Comparison of ENCODE assay signal across 9 cellular contexts in genomic region chr2:240070907-240071306, GRCh38. TPM values are rescaled to one million over a fixed set of nuclear protein-coding genes. Genes with fewer than 3 reads are reported as not detected.
"Had no signal": no experiment of that assay in that cellular context is flagged by ENCODE, and none has a peak within 500 bp of the region (broad histone marks: within the 10 kb centered on the region; RNA-seq: fewer than 3 reads in every experiment).

No MANE protein-coding gene starts in this region.

- DNase-seq: H9, HCEC 1CT, KG1 had no signal

- FAIRE-seq: H1, H54 had no signal

- ATAC-seq: GM23338 had no signal

- H3K4me3 ChIP-seq: GM23338 had no signal

- H3K4me2 ChIP-seq: GM23338 had no signal

- H2AFZ ChIP-seq: GM23338 had no signal

- H3K27ac ChIP-seq: HL-60 had no signal

RNA-seq across cellular contexts. Expression of gene OR6B3, which starts 17.6 kb away (rescaled TPM):
- total RNA-seq: GM23338, H1, H9, HT1080 had no signal
- polyA plus RNA-seq: GM23338, H1, IgD-negative memory B cell had no signal

RNA-seq across cellular contexts. Expression of gene OR6B2, which starts 40.7 kb away (rescaled TPM):
- total RNA-seq: GM23338, H1, H9, HT1080 had no signal
- polyA plus RNA-seq: GM23338, H1, IgD-negative memory B cell had no signal
